28 cellular contexts compared by ENCODE assay signal in genomic region chr2:184040230-184040629, GRCh38.
"Had no signal": no experiment of that assay in that cellular context is flagged by ENCODE, and none has a peak within 500 bp of the region (broad histone marks: within the 10 kb centered on the region; RNA-seq: fewer than 3 reads in every experiment).

No MANE protein-coding gene starts in this region.

- H3K36me3 ChIP-seq: brain microvascular endothelial cell, breast epithelium had no signal

- H3K27me3 ChIP-seq: body of pancreas, brain microvascular endothelial cell, breast epithelium had no signal

- DNase-seq: activated B cell treated with CpG ODN at 0.5 μM for 24 hours; activated CD4-positive, alpha-beta memory T cell treated with anti-CD3 and anti-CD28 coated beads, Interleukin-2, amount 10 ng/mL, durations not matched to agents 7 days and 5 days; activated CD4-positive, alpha-beta T cell treated with anti-CD3 and anti-CD28 coated beads for 4 hours; activated CD4-positive, alpha-beta T cell treated with anti-CD3 and anti-CD28 coated beads, Interleukin-2, amount 10 ng/mL, durations not matched to agents 7 days and 5 days; activated CD4-positive, alpha-beta T cell treated with anti-CD3 and anti-CD28 coated beads, Interleukin-2, amount 50 U/mL, for 48 hours; activated CD4-positive, CD25-positive, alpha-beta regulatory T cell treated with anti-CD3 and anti-CD28 coated beads, Interleukin-2, amount 50 U/mL, for 72 hours; activated CD8-positive, alpha-beta memory T cell treated with anti-CD3 and anti-CD28 coated beads for 24 hours; activated CD8-positive, alpha-beta memory T cell treated with anti-CD3 and anti-CD28 coated beads, Interleukin-2, amount 10 ng/mL, durations not matched to agents 7 days and 5 days; activated CD8-positive, alpha-beta memory T cell treated with anti-CD3 and anti-CD28 coated beads, Interleukin-2, amount 50 U/mL, for 48 hours; activated CD8-positive, alpha-beta T cell treated with anti-CD3 and anti-CD28 coated beads, Interleukin-2, amount 10 ng/mL, durations not matched to agents 7 days and 5 days; activated effector memory CD4-positive, alpha-beta T cell treated with Interleukin-2 at 50 U/mL for 16 hours; activated gamma-delta T cell; activated naive CD4-positive, alpha-beta T cell treated with anti-CD3 and anti-CD28 coated beads, Interleukin-2, amount 10 ng/mL, durations not matched to agents 7 days and 5 days; activated naive CD4-positive, alpha-beta T cell treated with Interleukin-2 at 50 U/mL for 16 hours; activated naive CD8-positive, alpha-beta T cell treated with anti-CD3 and anti-CD28 coated beads, Interleukin-2, amount 10 ng/mL, durations not matched to agents 7 days and 5 days; activated naive CD8-positive, alpha-beta T cell treated with anti-CD3 and anti-CD28 coated beads, Interleukin-2, amount 50 U/mL, for 24 hours; activated T-cell treated with anti-CD3 and anti-CD28 coated beads, Interleukin-2, amount 50 U/mL, for 24 hours; activated T-cell treated with anti-CD3 and anti-CD28 coated beads, Interleukin-2, amount 50 U/mL, for 48 hours; amniotic stem cell; aorta; body of pancreas; brain microvascular endothelial cell; central memory CD4-positive, alpha-beta T cell; T-helper 1 cell; T-helper 2 cell; T-helper 9 cell had no signal

- H3K27ac ChIP-seq: body of pancreas, brain microvascular endothelial cell, breast epithelium, VCaP had no signal

- H3K9me3 ChIP-seq: body of pancreas, breast epithelium had no signal

- H3K4me1 ChIP-seq: body of pancreas, breast epithelium had no signal

- ATAC-seq: activated CD8-positive, alpha-beta memory T cell treated with anti-CD3 and anti-CD28 coated beads, Interleukin-2, amount 10 ng/mL, durations not matched to agents 7 days and 5 days; activated CD8-positive, alpha-beta T cell treated with anti-CD3 and anti-CD28 coated beads, Interleukin-2, amount 10 ng/mL, durations not matched to agents 7 days and 5 days; activated naive CD8-positive, alpha-beta T cell treated with anti-CD3 and anti-CD28 coated beads, Interleukin-2, amount 50 U/mL, for 24 hours; body of pancreas had no signal

- H3K4me3 ChIP-seq: body of pancreas, breast epithelium had no signal
